In the genomic region with DNA sequence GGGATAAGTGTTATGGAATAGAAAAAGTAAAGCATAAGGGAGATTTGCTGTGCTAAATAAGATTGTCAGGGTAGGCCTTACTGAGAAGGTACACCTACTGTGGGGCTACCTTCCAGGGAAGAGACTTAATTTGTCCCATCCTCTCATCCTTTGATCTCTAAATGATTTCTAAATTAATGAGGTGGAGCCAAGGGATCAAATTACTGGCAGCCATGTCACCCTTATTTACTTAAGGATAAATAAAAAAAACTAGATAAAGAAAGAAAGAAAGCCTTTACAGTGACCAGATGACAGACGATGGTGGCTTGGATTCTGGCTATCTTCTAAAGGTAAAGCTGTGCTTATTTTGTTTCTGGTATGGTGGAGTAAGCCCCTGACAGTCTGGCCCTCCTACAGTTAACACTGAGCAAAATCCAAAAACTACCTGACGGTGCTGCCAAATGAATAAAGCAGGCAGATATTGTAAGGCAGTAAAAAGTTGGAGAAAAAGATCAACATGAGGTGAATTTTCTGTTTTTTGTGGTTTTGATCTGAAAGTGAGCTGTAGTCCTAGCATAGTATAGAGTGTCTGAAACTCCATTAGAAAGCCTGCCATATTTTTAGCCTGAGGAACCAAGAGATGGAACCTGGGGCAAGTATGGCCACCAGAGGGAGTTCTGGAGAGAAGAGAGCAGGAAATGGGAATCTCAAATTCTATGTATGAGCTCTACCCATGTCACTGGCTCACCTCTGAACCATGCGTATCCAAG, we compare ENCODE assay signal across 8 cellular contexts.
DNase-seq lines count a peak whose midpoint lies in the region; ATAC-seq, FAIRE-seq and TF ChIP-seq lines count a peak whose summit lies in the region.

No MANE protein-coding gene starts in this region.

- H3K36me3 ChIP-seq in body of pancreas (replicated peaks in 1 of 2; ENCODE audit: insufficient read depth in 1 of 2, low read depth in 2 of 2), result no peaks in the 10 kb centered on the region
- H3K36me3 ChIP-seq in tibial artery, result no peaks in the 10 kb centered on the region

- WGBS in body of pancreas, 2 donors, result 46 to 52% methylated on average over 3 of the region's 3 CpGs

- no peaks in the 10 kb centered on the region for H3K9me3 ChIP-seq in body of pancreas
- H3K9me3 ChIP-seq in tibial artery, result no peaks in the 10 kb centered on the region

- ATAC-seq in body of pancreas (peak; percentile 55), HG03196 (IDR thresholded peaks at IDR 0.05; ENCODE audit: unreplicated experiment) (no peak)

- intact Hi-C loops in body of pancreas (cut with DNase I), result no loop called here
- intact Hi-C loops in tibial artery (cut with DNase I; ENCODE audit: low total_unique reads), result loop anchor here (10.0 kb wide), 1 partner anchor 275 kb away; no protein-coding TSS in a partner anchor

- FAIRE-seq in GM12892 (lab: Jason Lieb, UNC), result no peak

- no peaks in the 10 kb centered on the region for H3K4me1 ChIP-seq in body of pancreas
- no peaks in the 10 kb centered on the region for H3K4me1 ChIP-seq in tibial artery

- H3K27ac ChIP-seq in body of pancreas, result no peak overlapping the region
- no peak overlapping the region for H3K27ac ChIP-seq in tibial artery

- H3K4me3 ChIP-seq in AG09309 (ENCODE audit: control insufficient read depth, low read depth, low read length) (no peak overlapping the region), body of pancreas (no peak overlapping the region), tibial artery (no peak overlapping the region)

- TF ChIP-seq CTCF in AG09309 (IDR thresholded peaks at IDR 0.05; ENCODE audit: control insufficient read depth, insufficient read depth, low read depth, low read length, missing control alignments), result peak; percentile 85
- TF ChIP-seq CTCF in body of pancreas (IDR thresholded peaks at IDR 0.05), result peak; percentile 51 to 71 (median 64)
- TF ChIP-seq CTCF in tibial artery (IDR thresholded peaks at IDR 0.05), result peak; percentile 53 to 58

- H3K27me3 ChIP-seq in body of pancreas (no peaks in the 10 kb centered on the region), tibial artery (no peaks in the 10 kb centered on the region)

- TF ChIP-seq POLR2A in body of pancreas (IDR thresholded peaks at IDR 0.05) (no peak), GM12892 (IDR thresholded peaks at IDR 0.05; ENCODE audit: low read depth, low read length) (no peak)

- DNase-seq in AG09309 (ENCODE audit: low read depth) (peak; percentile 20), GM04504 (ENCODE audit: low read depth) (peak; percentile 40), NCI-H2227 treated with DMSO at 0.1 percent for 48 hours (lab: John Stamatoyannopoulos, UW) (peak; percentile 23), body of pancreas (peak; percentile 53 to 70 (median 68)), islet precursor cell (peak; percentile 70), tibial artery (peak in 1 of 2 donors; percentile 31), GM12892 (ENCODE audit: insufficient read length) (no peak)
